Comparison of ENCODE assay signal across 8 cellular contexts in the genomic region with DNA sequence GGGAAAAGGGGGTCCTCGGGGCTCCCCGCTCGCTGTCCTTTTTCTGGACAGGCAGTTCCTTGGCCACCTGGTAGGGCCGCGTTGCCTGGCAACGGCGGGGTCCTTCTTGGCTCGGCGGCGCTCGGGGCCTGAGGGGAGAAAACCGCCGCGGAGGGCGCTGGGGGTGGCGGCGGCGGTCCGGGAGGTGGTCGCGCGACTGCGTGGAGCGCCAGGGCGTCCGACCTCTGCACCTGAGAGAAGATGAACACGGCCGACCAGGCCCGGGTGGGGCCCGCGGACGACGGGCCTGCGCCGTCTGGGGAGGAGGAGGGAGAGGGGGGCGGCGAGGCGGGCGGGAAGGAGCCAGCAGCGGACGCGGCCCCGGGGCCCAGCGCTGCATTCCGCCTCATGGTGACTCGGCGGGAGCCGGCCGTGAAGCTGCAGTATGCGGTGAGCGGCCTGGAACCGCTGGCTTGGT. TPM values are rescaled to one million over a fixed set of nuclear protein-coding genes. Genes with fewer than 3 reads are reported as not detected.
DNase-seq lines count a peak whose midpoint lies in the region; ATAC-seq, FAIRE-seq and TF ChIP-seq lines count a peak whose summit lies in the region.

A gene with protein sequence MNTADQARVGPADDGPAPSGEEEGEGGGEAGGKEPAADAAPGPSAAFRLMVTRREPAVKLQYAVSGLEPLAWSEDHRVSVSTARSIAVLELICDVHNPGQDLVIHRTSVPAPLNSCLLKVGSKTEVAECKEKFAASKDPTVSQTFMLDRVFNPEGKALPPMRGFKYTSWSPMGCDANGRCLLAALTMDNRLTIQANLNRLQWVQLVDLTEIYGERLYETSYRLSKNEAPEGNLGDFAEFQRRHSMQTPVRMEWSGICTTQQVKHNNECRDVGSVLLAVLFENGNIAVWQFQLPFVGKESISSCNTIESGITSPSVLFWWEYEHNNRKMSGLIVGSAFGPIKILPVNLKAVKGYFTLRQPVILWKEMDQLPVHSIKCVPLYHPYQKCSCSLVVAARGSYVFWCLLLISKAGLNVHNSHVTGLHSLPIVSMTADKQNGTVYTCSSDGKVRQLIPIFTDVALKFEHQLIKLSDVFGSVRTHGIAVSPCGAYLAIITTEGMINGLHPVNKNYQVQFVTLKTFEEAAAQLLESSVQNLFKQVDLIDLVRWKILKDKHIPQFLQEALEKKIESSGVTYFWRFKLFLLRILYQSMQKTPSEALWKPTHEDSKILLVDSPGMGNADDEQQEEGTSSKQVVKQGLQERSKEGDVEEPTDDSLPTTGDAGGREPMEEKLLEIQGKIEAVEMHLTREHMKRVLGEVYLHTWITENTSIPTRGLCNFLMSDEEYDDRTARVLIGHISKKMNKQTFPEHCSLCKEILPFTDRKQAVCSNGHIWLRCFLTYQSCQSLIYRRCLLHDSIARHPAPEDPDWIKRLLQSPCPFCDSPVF (plus strand): TSS at position 106 of the 457 bp plus-strand sequence. CDS start 135 bp downstream, at position 241.

- FAIRE-seq in HTR-8/SVneo (lab: Jason Lieb, UNC) (no peak), frontal cortex (lab: Jason Lieb, UNC) (no peak)

- no peak for TF ChIP-seq CTCF in neutrophil (IDR thresholded peaks at IDR 0.05)

- H3K27me3 ChIP-seq in neutrophil = peaks cover 6% of the 10 kb centered on the region

- peak; percentile 82 for DNase-seq in COLO829 (ENCODE audit: low spot score)
- peak; percentile 71 for DNase-seq in HTR-8/SVneo (ENCODE audit: insufficient read length, low spot score)
- peak; percentile 88 for DNase-seq in RKO (ENCODE audit: low spot score)
- DNase-seq in activated gamma-delta T cell treated with Interleukin-2 at 50 U/mL for 16 hours = peak; percentile 84
- peak; percentile 87 to 93 for DNase-seq in frontal cortex (ENCODE audit: low spot score in 2 of 2)
- DNase-seq in superior temporal gyrus (ENCODE audit: extremely low spot score) = peak; percentile 86

- peak; percentile 62 for ATAC-seq in GM21381 (IDR thresholded peaks at IDR 0.05; ENCODE audit: unreplicated experiment)

- peak within 1 kb of the TSS; percentile 81 to 100 for H3K4me3 ChIP-seq in neutrophil (ENCODE audit: low read depth in 1 of 2, low read length in 1 of 2)

- no peaks in the 10 kb centered on the region for H3K9me3 ChIP-seq in neutrophil

- H3K4me1 ChIP-seq in neutrophil (ENCODE audit: control insufficient read depth in 1 of 2, insufficient read depth in 1 of 2, low read depth in 1 of 2, low read length in 1 of 2) = peaks cover 13 to 14% of the 10 kb centered on the region in 2 experiments

- no peaks in the 10 kb centered on the region for H3K36me3 ChIP-seq in neutrophil

- H3K27ac ChIP-seq in neutrophil = peak within 1 kb of the TSS; percentile 81

RNA-seq across cellular contexts. Expression of the gene that starts here (rescaled TPM):
- total RNA-seq in frontal cortex = 18.3 TPM

Comparison
In these comparisons a context has a peak if more than half of its experiments do, and no peak if none do; other contexts are left out.
1. Peak in every context shown above with its lines: DNase-seq, ATAC-seq, H3K4me3 ChIP-seq and H3K27ac ChIP-seq.